Comparison of ENCODE assay signal across 35 cellular contexts in the genomic region with DNA sequence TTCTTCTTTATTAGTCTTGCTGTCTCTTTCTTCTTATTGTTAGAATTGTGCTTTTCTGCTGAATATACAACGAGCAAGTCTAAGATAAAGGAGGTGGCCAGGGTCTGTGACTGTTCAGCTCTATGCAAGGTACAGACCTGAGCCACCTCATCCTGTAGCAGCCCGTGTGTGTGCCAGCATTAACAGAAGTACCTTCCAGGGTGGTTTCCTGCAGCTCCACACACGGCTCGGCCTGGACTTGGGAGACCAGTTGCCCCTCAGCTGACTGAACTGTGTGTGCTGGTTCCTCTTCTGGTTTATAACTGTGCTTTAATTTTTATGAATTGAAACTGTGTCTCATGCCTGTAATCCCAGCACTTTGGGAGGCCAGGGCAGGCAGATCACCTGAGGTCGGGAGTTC.
"Had no signal": no experiment of that assay in that cellular context is flagged by ENCODE, and none has a peak within 500 bp of the region (broad histone marks: within the 10 kb centered on the region; RNA-seq: fewer than 3 reads in every experiment).

No MANE protein-coding gene starts in this region.

- DNase-seq: Karpas-422, Kasumi-1, KBM-7, KG1, MG63, MM.1S, MV-4-11, NCI-H1048, NCI-H1092, NCI-H1092 treated with DMSO at 0.1 percent for 48 hours, NCI-H1105, NCI-H1105 treated with DMSO at 0.1 percent for 48 hours, NCI-H1417, NCI-H1417 treated with DMSO at 0.1 percent for 48 hours, NCI-H1436, NCI-H1436 treated with DMSO at 0.1 percent for 48 hours, NCI-H146, NCI-H1694, NCI-H1694 treated with DMSO at 0.1 percent for 48 hours, NCI-H187, NCI-H187 treated with DMSO at 0.1 percent for 48 hours, NCI-H1930, NCI-H2029, NCI-H2029 treated with DMSO at 0.1 percent for 48 hours, NCI-H2081, NCI-H2081 treated with DMSO at 0.1 percent for 48 hours, NCI-H2107, NCI-H2171, NCI-H2171 treated with DMSO at 0.1 percent for 48 hours, NCI-H2227 treated with DMSO at 0.1 percent for 48 hours, NCI-H226, NCI-H345, NCI-H446, NCI-H446 treated with DMSO at 0.1 percent for 48 hours had no signal

- H3K9ac ChIP-seq: KMS-11 had no signal

- H3K4me3 ChIP-seq: MG63 had no signal

- H3K9me3 ChIP-seq: MG63 had no signal

- H3K27me3 ChIP-seq: MG63 had no signal

- H3K36me3 ChIP-seq: MG63 had no signal

- H3K4me2 ChIP-seq: KMS-11 had no signal

- H3K27ac ChIP-seq: KMS-11 had no signal
